ENCODE assay signal across 1 cellular context in genomic region chr3:57006048-57006709, GRCh38.
TF ChIP-seq lines count a peak whose summit lies in the region.

No MANE protein-coding gene starts in this region.

TF ChIP-seq in GM23338, 12 proteins besides CTCF, POLR2A, EP300 and RAD21 (continued from another document):
- TF ChIP-seq ZNF462 (CRISPR knock-in tag; IDR thresholded peaks at IDR 0.05), result no peak
- no peak for TF ChIP-seq NANOG (IDR thresholded peaks at IDR 0.05; ENCODE audit: borderline replicate concordance)
- no peak for TF ChIP-seq JUNB (IDR thresholded peaks at IDR 0.05; ENCODE audit: unreplicated experiment)
- no peak for TF ChIP-seq EZH2phosphoT487 (IDR thresholded peaks at IDR 0.05; ENCODE audit: unreplicated experiment)
- no peak for TF ChIP-seq CREB1 (CRISPR knock-in tag; IDR thresholded peaks at IDR 0.05; ENCODE audit: low read depth)
- TF ChIP-seq ETS1 (IDR thresholded peaks at IDR 0.05), result no peak
- no peak for TF ChIP-seq STAT1 (IDR thresholded peaks at IDR 0.05; ENCODE audit: unreplicated experiment)
- no peak for TF ChIP-seq POLR2AphosphoS5 (IDR thresholded peaks at IDR 0.05; ENCODE audit: low read depth)
- TF ChIP-seq ZNF331 (CRISPR knock-in tag; IDR thresholded peaks at IDR 0.05; ENCODE audit: low read depth), result no peak
- TF ChIP-seq ZNF114 (CRISPR knock-in tag; IDR thresholded peaks at IDR 0.05), result no peak
- no peak for TF ChIP-seq REST (IDR thresholded peaks at IDR 0.05; ENCODE audit: unreplicated experiment)
TF ChIP-seq in GM23338: peak in this region for 0.
